29 cellular contexts compared by ENCODE assay signal in genomic region chr21:40337981-40338380, GRCh38.
"Had no signal": no experiment of that assay in that cellular context is flagged by ENCODE, and none has a peak within 500 bp of the region (broad histone marks: within the 10 kb centered on the region; RNA-seq: fewer than 3 reads in every experiment).

No MANE protein-coding gene starts in this region.

- H3K36me3 ChIP-seq: adrenal gland, ascending aorta, brain microvascular endothelial cell, breast epithelium, cardiac muscle cell had no signal

- H3K4me3 ChIP-seq: adrenal gland, ascending aorta, body of pancreas, breast epithelium, cardiac muscle cell had no signal

- DNase-seq: activated effector memory CD4-positive, alpha-beta T cell treated with anti-CD3 and anti-CD28 coated beads, Interleukin-2, amount 50 U/mL, for 16 hours; activated effector memory CD4-positive, alpha-beta T cell treated with Interleukin-2 at 50 U/mL for 16 hours; activated gamma-delta T cell; activated gamma-delta T cell treated with Interleukin-2 at 50 U/mL for 16 hours; activated naive CD4-positive, alpha-beta T cell; activated naive CD4-positive, alpha-beta T cell treated with anti-CD3 and anti-CD28 coated beads for 36 hours; activated naive CD4-positive, alpha-beta T cell treated with anti-CD3 and anti-CD28 coated beads, Interleukin-2, amount 10 ng/mL, durations not matched to agents 7 days and 5 days; activated naive CD4-positive, alpha-beta T cell treated with anti-CD3 and anti-CD28 coated beads, Interleukin-2, amount 50 U/mL, for 16 hours; activated naive CD4-positive, alpha-beta T cell treated with Interleukin-2 at 50 U/mL for 16 hours; activated naive CD8-positive, alpha-beta T cell treated with anti-CD3 and anti-CD28 coated beads for 36 hours; activated naive CD8-positive, alpha-beta T cell treated with anti-CD3 and anti-CD28 coated beads, Interleukin-2, amount 10 ng/mL, durations not matched to agents 7 days and 5 days; activated naive CD8-positive, alpha-beta T cell treated with anti-CD3 and anti-CD28 coated beads, Interleukin-2, amount 50 U/mL, for 24 hours; activated T-cell treated with anti-CD3 and anti-CD28 coated beads, Interleukin-2, amount 50 U/mL, for 1 hour; activated T-cell treated with anti-CD3 and anti-CD28 coated beads, Interleukin-2, amount 50 U/mL, for 24 hours; activated T-cell treated with anti-CD3 and anti-CD28 coated beads, Interleukin-2, amount 50 U/mL, for 4 hours; activated T-cell treated with anti-CD3 and anti-CD28 coated beads, Interleukin-2, amount 50 U/mL, for 72 hours; adrenal gland; amniotic stem cell; amygdala; anterior cingulate cortex; aorta; body of pancreas; brain microvascular endothelial cell; caudate nucleus; central memory CD4-positive, alpha-beta T cell; cerebellar nuclear complex had no signal

- H3K27ac ChIP-seq: adrenal gland, ascending aorta, body of pancreas, brain microvascular endothelial cell, breast epithelium, cardiac muscle cell had no signal

- H3K4me1 ChIP-seq: ascending aorta, body of pancreas, breast epithelium had no signal

- H3K9me3 ChIP-seq: adrenal gland, ascending aorta, body of pancreas, breast epithelium had no signal

- H3K27me3 ChIP-seq: adrenal gland, ascending aorta, body of pancreas, brain microvascular endothelial cell, breast epithelium, cardiac muscle cell had no signal
